ENCODE assay signal across 8 cellular contexts in genomic region chr10:45419673-45420020, GRCh38. TPM values are rescaled to one million over a fixed set of nuclear protein-coding genes. Genes with fewer than 3 reads are reported as not detected.
DNase-seq lines count a peak whose midpoint lies in the region; ATAC-seq and TF ChIP-seq lines count a peak whose summit lies in the region.

No MANE protein-coding gene starts in this region.

- WGBS in heart right ventricle, 2 donors: 15 to 22% methylated on average over 11 of the region's 11 CpGs

- no peak for TF ChIP-seq CTCF in heart right ventricle (IDR thresholded peaks at IDR 0.05)

- H3K27me3 ChIP-seq in heart right ventricle: no peaks in the 10 kb centered on the region

- CTCF ChIA-PET in T-cell (lab: Charles Lee): no interaction called here

- H3K4me1 ChIP-seq in heart right ventricle: peaks cover 0 to 58% (median 30%) of the 10 kb centered on the region in 9 donors

- H3K4me3 Mint-ChIP-seq in activated T-cell treated with anti-CD3 and anti-CD28 coated beads, Interleukin-2, amount 50 U/mL, for 72 hours: peak overlapping the region; percentile 92 to 98
- peak overlapping the region; percentile 84 to 96 (median 85) for H3K4me3 Mint-ChIP-seq in T-cell

- POLR2A ChIA-PET in T-cell (lab: Charles Lee): no interaction called here

- H3K36me3 Mint-ChIP-seq in activated T-cell treated with anti-CD3 and anti-CD28 coated beads, Interleukin-2, amount 50 U/mL, for 72 hours (ENCODE audit: insufficient read depth in 2 of 2): peaks cover under 1 to 2% of the 10 kb centered on the region in 2 donors
- no peaks in the 10 kb centered on the region for H3K36me3 Mint-ChIP-seq in T-cell

- intact Hi-C loops in heart right ventricle (cut with DNase I): loop anchor here in 1 of 10 donors (10.0 kb wide), 1 partner anchor 425 kb away; no protein-coding TSS in a partner anchor
- intact Hi-C loops in sciatic nerve (cut with DNase I): no loop called here

- H3K27me3 Mint-ChIP-seq in activated T-cell treated with anti-CD3 and anti-CD28 coated beads, Interleukin-2, amount 50 U/mL, for 72 hours (ENCODE audit: low read depth): no peaks in the 10 kb centered on the region
- no peaks in the 10 kb centered on the region for H3K27me3 Mint-ChIP-seq in T-cell

- no peaks in the 10 kb centered on the region for H3K9me3 Mint-ChIP-seq in activated T-cell treated with anti-CD3 and anti-CD28 coated beads, Interleukin-2, amount 50 U/mL, for 72 hours
- H3K9me3 Mint-ChIP-seq in T-cell: no peaks in the 10 kb centered on the region

- peak overlapping the region; percentile 80 to 99 (median 93) for H3K27ac ChIP-seq in heart right ventricle

- peaks cover 54% of the 10 kb centered on the region for H3K4me1 Mint-ChIP-seq in activated T-cell treated with anti-CD3 and anti-CD28 coated beads, Interleukin-2, amount 50 U/mL, for 72 hours (ENCODE audit: low read depth)
- H3K4me1 Mint-ChIP-seq in T-cell: peaks cover 52 to 74% (median 70%) of the 10 kb centered on the region in 3 donors

- peak overlapping the region; percentile 40 to 79 (median 64) for H3K4me3 ChIP-seq in heart right ventricle

- H3K9me3 ChIP-seq in heart right ventricle: no peaks in the 10 kb centered on the region

- peaks cover 0 to 12% (median 0%) of the 10 kb centered on the region in 9 donors for H3K36me3 ChIP-seq in heart right ventricle

- no peak for ATAC-seq in activated T-cell treated with anti-CD3 and anti-CD28 coated beads, Interleukin-2, amount 50 U/mL, for 72 hours (replicated peaks in 1 of 2)
- ATAC-seq in T-cell (replicated peaks in 1 of 4) (no peak), heart right ventricle (peak; percentile 23 to 59 (median 52)), sciatic nerve (peak; percentile 60)

- peak in 1 of 2 donors; percentile 18 for DNase-seq in activated T-cell treated with anti-CD3 and anti-CD28 coated beads, Interleukin-2, amount 50 U/mL, for 72 hours
- DNase-seq in activated T-cell treated with anti-CD3 and anti-CD28 coated beads, Interleukin-2, amount 50 U/mL, for 1 hour: no peak
- no peak for DNase-seq in T-cell
- DNase-seq in heart right ventricle: peak; percentile 45 to 50
- DNase-seq in sciatic nerve (ENCODE audit: low spot score): no peak
- DNase-seq in central memory CD4-positive, alpha-beta T cell: no peak
- no peak for DNase-seq in RPMI8226
- DNase-seq in superior temporal gyrus (ENCODE audit: extremely low spot score): no peak

- H3K27ac Mint-ChIP-seq in activated T-cell treated with anti-CD3 and anti-CD28 coated beads, Interleukin-2, amount 50 U/mL, for 72 hours: peak overlapping the region; percentile 96
- peak overlapping the region; percentile 99 for H3K27ac Mint-ChIP-seq in T-cell

RNA-seq across cellular contexts. Expression of gene ALOX5, which starts 45.6 kb away (rescaled TPM):
- 1 to 10 TPM; 1.5 to 4.0 TPM for total RNA-seq in activated T-cell treated with anti-CD3 and anti-CD28 coated beads, Interleukin-2, amount 50 U/mL, for 72 hours
- total RNA-seq in T-cell (10 to 100 TPM; 13.8 to 39.8 (median 16.1) TPM), heart right ventricle (10 to 100 TPM in 1 of 10 donors, 1 to 10 TPM in 9; 1.8 to 21.8 (median 3.4) TPM), sciatic nerve (33.7 TPM)
- polyA plus RNA-seq in heart right ventricle: 1 to 10 TPM; 4.8 to 6.0 TPM

Comparison
In these comparisons a context has a peak if more than half of its experiments do, and no peak if none do; other contexts are left out.
1. ATAC-seq: peak in heart right ventricle (8 of 8) and sciatic nerve (single experiment); none in activated T-cell treated with anti-CD3 and anti-CD28 coated beads, Interleukin-2, amount 50 U/mL, for 72 hours (0 of 2) and T-cell (0 of 4).
2. DNase-seq: peak in heart right ventricle (2 of 2); none in activated T-cell treated with anti-CD3 and anti-CD28 coated beads, Interleukin-2, amount 50 U/mL, for 1 hour (single experiment), T-cell (0 of 34), sciatic nerve (single experiment), central memory CD4-positive, alpha-beta T cell (single experiment), RPMI8226 (single experiment) and superior temporal gyrus (single experiment).